ENCODE assay signal across 31 cellular contexts in genomic region chr20:24862186-24862585, GRCh38.
"Had no signal": no experiment of that assay in that cellular context is flagged by ENCODE, and none has a peak within 500 bp of the region (broad histone marks: within the 10 kb centered on the region; RNA-seq: fewer than 3 reads in every experiment).

No MANE protein-coding gene starts in this region.

- DNase-seq: activated effector memory CD4-positive, alpha-beta T cell treated with anti-CD3 and anti-CD28 coated beads, Interleukin-2, amount 50 U/mL, for 16 hours; activated effector memory CD4-positive, alpha-beta T cell treated with Interleukin-2 at 50 U/mL for 16 hours; activated gamma-delta T cell; activated gamma-delta T cell treated with Interleukin-2 at 50 U/mL for 16 hours; activated naive CD4-positive, alpha-beta T cell; activated naive CD4-positive, alpha-beta T cell treated with anti-CD3 and anti-CD28 coated beads for 36 hours; activated naive CD4-positive, alpha-beta T cell treated with anti-CD3 and anti-CD28 coated beads, Interleukin-2, amount 10 ng/mL, durations not matched to agents 7 days and 5 days; activated naive CD4-positive, alpha-beta T cell treated with anti-CD3 and anti-CD28 coated beads, Interleukin-2, amount 50 U/mL, for 16 hours; activated naive CD4-positive, alpha-beta T cell treated with Interleukin-2 at 50 U/mL for 16 hours; activated naive CD8-positive, alpha-beta T cell treated with anti-CD3 and anti-CD28 coated beads for 36 hours; activated naive CD8-positive, alpha-beta T cell treated with anti-CD3 and anti-CD28 coated beads, Interleukin-2, amount 10 ng/mL, durations not matched to agents 7 days and 5 days; activated naive CD8-positive, alpha-beta T cell treated with anti-CD3 and anti-CD28 coated beads, Interleukin-2, amount 50 U/mL, for 24 hours; activated T-cell treated with anti-CD3 and anti-CD28 coated beads, Interleukin-2, amount 50 U/mL, for 24 hours; activated T-cell treated with anti-CD3 and anti-CD28 coated beads, Interleukin-2, amount 50 U/mL, for 4 hours; activated T-cell treated with anti-CD3 and anti-CD28 coated beads, Interleukin-2, amount 50 U/mL, for 48 hours; activated T-cell treated with anti-CD3 and anti-CD28 coated beads, Interleukin-2, amount 50 U/mL, for 72 hours; adrenal gland; amniotic stem cell; amygdala; anterior cingulate cortex; aorta; body of pancreas; brain microvascular endothelial cell; caudate nucleus; central memory CD4-positive, alpha-beta T cell; cerebellar nuclear complex had no signal

- H3K36me3 ChIP-seq: adrenal gland, ascending aorta, brain microvascular endothelial cell, breast epithelium, cardiac muscle cell had no signal

- H3K27me3 ChIP-seq: adrenal gland, ascending aorta, body of pancreas, brain microvascular endothelial cell, breast epithelium, cardiac muscle cell had no signal

- H3K27ac ChIP-seq: adrenal gland, ascending aorta, body of pancreas, brain microvascular endothelial cell, breast epithelium, cardiac muscle cell had no signal

- H3K4me3 ChIP-seq: adrenal gland, ascending aorta, body of pancreas, breast epithelium, cardiac muscle cell had no signal

- H3K4me1 ChIP-seq: adrenal gland, ascending aorta, body of pancreas, breast epithelium had no signal

- ATAC-seq: activated naive CD4-positive, alpha-beta T cell treated with anti-CD3 and anti-CD28 coated beads, Interleukin-2, amount 50 U/mL, for 72 hours; activated naive CD8-positive, alpha-beta T cell treated with anti-CD3 and anti-CD28 coated beads, Interleukin-2, amount 50 U/mL, for 24 hours; activated T-cell treated with anti-CD3 and anti-CD28 coated beads, Interleukin-2, amount 50 U/mL, for 4 hours; activated T-cell treated with anti-CD3 and anti-CD28 coated beads, Interleukin-2, amount 50 U/mL, for 72 hours; activated T-helper 17 cell treated with anti-CD3 and anti-CD28 coated beads, Interleukin-2, amount 50 U/mL, for 72 hours; body of pancreas had no signal

- H3K9me3 ChIP-seq: adrenal gland, ascending aorta had no signal
